ENCODE assay signal across 8 cellular contexts in the genomic region with DNA sequence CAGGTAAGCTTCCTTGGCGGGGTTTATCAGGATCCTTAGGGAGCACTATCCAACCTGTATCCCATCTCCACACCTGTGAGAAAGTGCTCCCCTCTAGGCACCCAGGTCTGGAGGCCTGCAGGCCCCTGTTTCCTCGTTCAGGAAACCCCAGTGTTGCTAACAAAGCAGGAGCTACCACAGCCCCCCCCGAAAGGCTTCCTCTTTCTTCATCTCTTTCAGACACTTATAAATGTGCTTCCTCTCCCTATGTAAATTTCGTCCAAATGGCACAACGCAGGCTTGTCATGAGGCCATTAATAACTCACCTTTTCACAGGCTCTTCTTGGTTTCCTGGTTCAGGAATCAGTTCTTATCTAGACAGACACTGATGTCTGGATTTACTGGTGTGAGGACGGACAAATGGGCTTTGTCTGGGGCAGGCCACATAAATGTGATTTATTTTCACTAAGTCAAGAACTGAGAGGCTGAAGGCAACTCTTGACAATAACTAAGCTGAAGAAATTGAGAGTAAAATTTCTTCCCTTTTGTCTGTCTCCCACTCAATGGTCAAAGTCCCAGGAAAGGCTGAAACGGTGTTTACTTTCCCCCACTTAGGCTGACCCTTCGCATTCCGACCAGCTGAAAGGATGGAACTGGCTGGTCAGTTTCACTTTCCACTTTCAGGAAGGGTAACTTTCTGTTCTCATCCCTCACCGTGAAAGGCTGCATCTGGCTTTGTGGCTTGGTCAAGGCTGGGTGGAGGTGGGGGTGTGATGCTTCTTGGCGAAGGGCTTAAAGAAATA. TPM values are rescaled to one million over a fixed set of nuclear protein-coding genes. Genes with fewer than 3 reads are reported as not detected.
DNase-seq lines count a peak whose midpoint lies in the region; ATAC-seq and TF ChIP-seq lines count a peak whose summit lies in the region.

No MANE protein-coding gene starts in this region.

- H3K4ac ChIP-seq in trophoblast cell (ENCODE audit: low read depth, low read length): no peak overlapping the region

- peak overlapping the region; percentile 89 for H3K27ac ChIP-seq in OCI-LY1 (ENCODE audit: low read depth, low read length, poor library complexity, severe bottlenecking)
- no peak overlapping the region for H3K27ac ChIP-seq in trophoblast cell (ENCODE audit: low read depth, low read length)

- H3K79me2 ChIP-seq in OCI-LY1 (ENCODE audit: insufficient read depth, low read length) (peaks cover 58% of the 10 kb centered on the region), trophoblast cell (ENCODE audit: control insufficient read depth, insufficient read depth, low read length, poor library complexity) (no peaks in the 10 kb centered on the region)

- no peak overlapping the region for H4K91ac ChIP-seq in trophoblast cell (ENCODE audit: low read depth, low read length)

- no peak overlapping the region for H2AFZ ChIP-seq in OCI-LY1 (ENCODE audit: low read length)
- H2AFZ ChIP-seq in trophoblast cell (ENCODE audit: insufficient read depth, low read length, poor library complexity): no peak overlapping the region

- no peak overlapping the region for H4K8ac ChIP-seq in trophoblast cell (ENCODE audit: low read depth, low read length)

- peak overlapping the region; percentile 21; the same call in 1 of the 2 replicates for H3K9ac ChIP-seq in OCI-LY1 (ENCODE audit: low read length)
- no peak overlapping the region for H3K9ac ChIP-seq in trophoblast cell (ENCODE audit: low read length)

- H3K4me2 ChIP-seq in OCI-LY1 (ENCODE audit: low read length): peak overlapping the region; percentile 71
- peak overlapping the region; percentile 8 for H3K4me2 ChIP-seq in trophoblast cell (ENCODE audit: low read length)

- H3F3A ChIP-seq in OCI-LY1 (ENCODE audit: insufficient read depth, low read length): no peaks in the 10 kb centered on the region

- no peak overlapping the region for H2AK5ac ChIP-seq in trophoblast cell (ENCODE audit: low read length)

- no peak for TF ChIP-seq CTCF in OCI-LY1 (IDR thresholded peaks at IDR 0.05; ENCODE audit: low read length)
- TF ChIP-seq CTCF in fibroblast of villous mesenchyme (IDR thresholded peaks at IDR 0.05; ENCODE audit: insufficient read depth, low read depth, low read length): no peak

- H3K18ac ChIP-seq in trophoblast cell (ENCODE audit: low read length): no peak overlapping the region

- WGBS in trophoblast cell (ENCODE audit: extremely low coverage, insufficient coverage, insufficient read length): no CpG with 5 or more reads among the region's 11 CpGs

- H3K4me3 ChIP-seq in OCI-LY1 (ENCODE audit: low read depth, low read length, poor library complexity, severe bottlenecking): peak overlapping the region; percentile 39
- H3K4me3 ChIP-seq in fibroblast of villous mesenchyme (ENCODE audit: low read depth, low read length): no peak overlapping the region
- H3K4me3 ChIP-seq in trophoblast cell (ENCODE audit: low read depth, low read length): no peak overlapping the region

- H3K23ac ChIP-seq in trophoblast cell (ENCODE audit: low read length): no peak overlapping the region

- H3K79me1 ChIP-seq in trophoblast cell (ENCODE audit: low read length): peaks cover 2% of the 10 kb centered on the region

- peak; percentile 69 for ATAC-seq in HG02588 (IDR thresholded peaks at IDR 0.05; ENCODE audit: unreplicated experiment)

- peaks cover 95% of the 10 kb centered on the region for H3K4me1 ChIP-seq in OCI-LY1 (ENCODE audit: insufficient read depth, low read length, severe bottlenecking)
- H3K4me1 ChIP-seq in trophoblast cell (ENCODE audit: control insufficient read depth in 1 of 2, insufficient read depth in 2 of 2, low read length in 2 of 2): peaks cover 5 to 14% of the 10 kb centered on the region in 2 experiments

- no peak overlapping the region for H3K14ac ChIP-seq in trophoblast cell (ENCODE audit: low read length)

- no peak overlapping the region for H2BK12ac ChIP-seq in trophoblast cell (ENCODE audit: low read length)

- no peak overlapping the region for H4K12ac ChIP-seq in trophoblast cell (ENCODE audit: low read depth, low read length)

- H2BK120ac ChIP-seq in trophoblast cell (ENCODE audit: insufficient read depth, low read length, poor library complexity): no peak overlapping the region

- no peaks in the 10 kb centered on the region for H3K9me3 ChIP-seq in OCI-LY1 (ENCODE audit: low read length)
- no peaks in the 10 kb centered on the region for H3K9me3 ChIP-seq in trophoblast cell (ENCODE audit: insufficient read depth, low read depth, low read length)

- H3K27me3 ChIP-seq in OCI-LY1 (ENCODE audit: insufficient read depth, low read length) (no peaks in the 10 kb centered on the region), trophoblast cell (ENCODE audit: insufficient read depth, low read length) (no peaks in the 10 kb centered on the region)

- no peak overlapping the region for H2BK5ac ChIP-seq in trophoblast cell (ENCODE audit: low read depth, low read length, poor library complexity)

- no peaks in the 10 kb centered on the region for H4K20me1 ChIP-seq in OCI-LY1 (ENCODE audit: insufficient read depth, low read length)

- peak; percentile 69 for DNase-seq in EL
- DNase-seq in fibroblast of villous mesenchyme (ENCODE audit: low read depth): peak; percentile 57
- DNase-seq in trophoblast cell: peak in 1 of 2 donors; percentile 51
- DNase-seq in NCI-H2107 treated with DMSO at 0.1 percent for 48 hours (lab: John Stamatoyannopoulos, UW; ENCODE audit: unreplicated experiment): no peak
- no peak for DNase-seq in NCI-H446 (lab: John Stamatoyannopoulos, UW)
- DNase-seq in stimulated activated CD4-positive, alpha-beta T cell treated with anti-CD3 and anti-CD28 coated beads, Interleukin-4, amount 100 ng/mL, for 24 hours: no peak

- no peaks in the 10 kb centered on the region for H3K9me2 ChIP-seq in OCI-LY1 (ENCODE audit: low read depth, low read length)

- H3K36me3 ChIP-seq in OCI-LY1 (ENCODE audit: insufficient read depth, low read length): peaks cover 5% of the 10 kb centered on the region; the same call in 1 of the 2 replicates
- H3K36me3 ChIP-seq in trophoblast cell (ENCODE audit: control insufficient read depth in 1 of 2, insufficient read depth in 2 of 2, low read length in 2 of 2): no peaks in the 10 kb centered on the region

RNA-seq across cellular contexts. Expression of gene PIK3AP1, which starts 46.8 kb away (rescaled TPM):
- under 0.01 TPM in 1 of 2 replicates, not detected in the other for total RNA-seq in fibroblast of villous mesenchyme
- 0.75 and 1.3 TPM in 2 replicates for polyA plus RNA-seq in trophoblast cell (2013)

Comparison
In these comparisons a context has a peak if more than half of its experiments do, and no peak if none do; other contexts are left out.
1. DNase-seq: peak in EL (single experiment) and fibroblast of villous mesenchyme (single experiment); none in NCI-H2107 treated with DMSO at 0.1 percent for 48 hours (single experiment), NCI-H446 (0 of 2) and stimulated activated CD4-positive, alpha-beta T cell treated with anti-CD3 and anti-CD28 coated beads, Interleukin-4, amount 100 ng/mL, for 24 hours (single experiment).